Comparison of ENCODE assay signal across 11 cellular contexts in the genomic region with DNA sequence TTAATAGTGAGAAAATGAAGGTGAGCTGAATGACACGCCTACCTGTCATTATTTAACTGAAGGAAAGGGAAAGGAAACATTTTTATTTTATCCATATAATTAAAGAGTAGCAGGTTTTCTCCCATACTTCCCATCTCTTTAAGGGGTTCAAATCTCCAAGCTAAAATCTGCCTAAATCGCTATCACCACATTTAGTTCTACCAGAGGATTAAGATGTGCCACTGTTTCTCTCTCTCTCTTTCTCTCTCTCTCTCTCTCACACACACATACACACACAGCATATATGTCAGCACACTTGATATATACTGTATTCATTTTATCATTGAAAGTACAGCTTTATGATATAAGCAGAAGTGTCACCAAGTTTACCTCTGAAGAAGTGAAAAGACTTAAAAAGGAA. TPM values are rescaled to one million over a fixed set of nuclear protein-coding genes. Genes with fewer than 3 reads are reported as not detected.
DNase-seq lines count a peak whose midpoint lies in the region; ATAC-seq and TF ChIP-seq lines count a peak whose summit lies in the region.
"Had no signal": no experiment of that assay in that cellular context is flagged by ENCODE, and none has a peak within 500 bp of the region (broad histone marks: within the 10 kb centered on the region; RNA-seq: fewer than 3 reads in every experiment).

No MANE protein-coding gene starts in this region.

- H3K9ac ChIP-seq in mucosa of stomach (ENCODE audit: low read length), result peak overlapping the region; percentile 52

- H3K4me3 Mint-ChIP-seq in stimulated activated naive CD8-positive, alpha-beta T cell treated with anti-CD3 and anti-CD28 coated beads, Interleukin-15, Interleukin-2, amounts not matched to agents 100 ng/mL and 50 ng/mL, for 24 hours, result peak overlapping the region; percentile 93
- H3K4me3 Mint-ChIP-seq in activated T-helper 2 cell treated with anti-CD3 and anti-CD28 coated beads, Interferon-gamma antibody, Interleukin-2, Interleukin-4, amounts not matched to agents 10 μg/mL and 5 μg/mL and 100 μg/mL, durations not matched to agents 14 hours and 24 hours and 36 hours (ENCODE audit: low read depth), result peak overlapping the region; percentile 86

- no peak overlapping the region for H3K4me3 ChIP-seq in mucosa of stomach (ENCODE audit: low read length)
- peak overlapping the region; percentile 4 to 13 for H3K4me3 ChIP-seq in vagina

- TF ChIP-seq CTCF in vagina (IDR thresholded peaks at IDR 0.05), result no peak

- no peak for DNase-seq in stimulated activated naive CD8-positive, alpha-beta T cell treated with anti-CD3 and anti-CD28 coated beads, Interleukin-15, Interleukin-2, amounts not matched to agents 100 U/mL and 50 U/mL, for 24 hours
- no peak for DNase-seq in activated T-helper 2 cell treated with anti-CD3 and anti-CD28 coated beads, Interferon-gamma antibody, Interleukin-2, Interleukin-4, amounts not matched to agents 10 μg/mL and 5 μg/mL and 100 μg/mL, durations not matched to agents 14 hours and 24 hours and 36 hours (ENCODE audit: low spot score)
- DNase-seq in vagina (ENCODE audit: extremely low spot score in 2 of 2), result no peak
- DNase-seq in hippocampal formation (lab: John Stamatoyannopoulos, UW), result no peak
- DNase-seq in stimulated activated CD4-positive, alpha-beta T cell treated with anti-CD3 and anti-CD28 coated beads, Interleukin-4, amount 100 ng/mL, for 4 hours, result no peak
- DNase-seq: aorta had no signal

- intact Hi-C loops in activated T-helper 2 cell treated with anti-CD3 and anti-CD28 coated beads, Interferon-gamma antibody, Interleukin-2, Interleukin-4, amounts not matched to agents 10 μg/mL and 5 μg/mL and 100 μg/mL, durations not matched to agents 14 hours and 24 hours and 36 hours (cut with micrococcal nuclease), result loop anchor here (10.0 kb wide), 2 partner anchors 240 to 630 kb away; a partner anchor contains a TSS
- intact Hi-C loops in vagina (cut with DNase I), result no loop called here

- H3K4me1 Mint-ChIP-seq in stimulated activated naive CD8-positive, alpha-beta T cell treated with anti-CD3 and anti-CD28 coated beads, Interleukin-15, Interleukin-2, amounts not matched to agents 100 ng/mL and 50 ng/mL, for 24 hours (ENCODE audit: low read depth), result peaks cover 85% of the 10 kb centered on the region
- H3K4me1 Mint-ChIP-seq in activated T-helper 2 cell treated with anti-CD3 and anti-CD28 coated beads, Interferon-gamma antibody, Interleukin-2, Interleukin-4, amounts not matched to agents 10 μg/mL and 5 μg/mL and 100 μg/mL, durations not matched to agents 14 hours and 24 hours and 36 hours (ENCODE audit: low read depth), result peaks cover 56% of the 10 kb centered on the region

- H3K36me3 Mint-ChIP-seq in stimulated activated naive CD8-positive, alpha-beta T cell treated with anti-CD3 and anti-CD28 coated beads, Interleukin-15, Interleukin-2, amounts not matched to agents 100 ng/mL and 50 ng/mL, for 24 hours (ENCODE audit: low read depth), result peaks cover 71% of the 10 kb centered on the region
- peaks cover 76% of the 10 kb centered on the region for H3K36me3 Mint-ChIP-seq in activated T-helper 2 cell treated with anti-CD3 and anti-CD28 coated beads, Interferon-gamma antibody, Interleukin-2, Interleukin-4, amounts not matched to agents 10 μg/mL and 5 μg/mL and 100 μg/mL, durations not matched to agents 14 hours and 24 hours and 36 hours (ENCODE audit: low read depth)

- no peaks in the 10 kb centered on the region for H3K27me3 Mint-ChIP-seq in stimulated activated naive CD8-positive, alpha-beta T cell treated with anti-CD3 and anti-CD28 coated beads, Interleukin-15, Interleukin-2, amounts not matched to agents 100 ng/mL and 50 ng/mL, for 24 hours
- no peaks in the 10 kb centered on the region for H3K27me3 Mint-ChIP-seq in activated T-helper 2 cell treated with anti-CD3 and anti-CD28 coated beads, Interferon-gamma antibody, Interleukin-2, Interleukin-4, amounts not matched to agents 10 μg/mL and 5 μg/mL and 100 μg/mL, durations not matched to agents 14 hours and 24 hours and 36 hours (ENCODE audit: low read depth)
- H3K27me3 Mint-ChIP-seq: progenitor cell of endocrine pancreas had no signal

- no peaks in the 10 kb centered on the region for H3K36me3 ChIP-seq in mucosa of stomach (ENCODE audit: control insufficient read depth, insufficient read depth, low read length)
- H3K36me3 ChIP-seq in vagina, result no peaks in the 10 kb centered on the region

- H3K27ac Mint-ChIP-seq in stimulated activated naive CD8-positive, alpha-beta T cell treated with anti-CD3 and anti-CD28 coated beads, Interleukin-15, Interleukin-2, amounts not matched to agents 100 ng/mL and 50 ng/mL, for 24 hours, result peak overlapping the region; percentile 99
- peak overlapping the region; percentile 99 for H3K27ac Mint-ChIP-seq in activated T-helper 2 cell treated with anti-CD3 and anti-CD28 coated beads, Interferon-gamma antibody, Interleukin-2, Interleukin-4, amounts not matched to agents 10 μg/mL and 5 μg/mL and 100 μg/mL, durations not matched to agents 14 hours and 24 hours and 36 hours

- H3K27ac ChIP-seq in vagina, result peak overlapping the region; percentile 52

- H3K4me1 ChIP-seq in mucosa of stomach (ENCODE audit: control insufficient read depth, insufficient read depth, low read length) (no peaks in the 10 kb centered on the region), vagina (peaks cover 34% of the 10 kb centered on the region)

- H3K27me3 ChIP-seq in mucosa of stomach (ENCODE audit: control insufficient read depth, insufficient read depth, low read length), result no peaks in the 10 kb centered on the region
- no peaks in the 10 kb centered on the region for H3K27me3 ChIP-seq in vagina

- H3K9me3 ChIP-seq in mucosa of stomach (ENCODE audit: control insufficient read depth, low read length), result no peaks in the 10 kb centered on the region
- no peaks in the 10 kb centered on the region for H3K9me3 ChIP-seq in vagina

- no peaks in the 10 kb centered on the region for H3K9me3 Mint-ChIP-seq in stimulated activated naive CD8-positive, alpha-beta T cell treated with anti-CD3 and anti-CD28 coated beads, Interleukin-15, Interleukin-2, amounts not matched to agents 100 ng/mL and 50 ng/mL, for 24 hours
- H3K9me3 Mint-ChIP-seq in activated T-helper 2 cell treated with anti-CD3 and anti-CD28 coated beads, Interferon-gamma antibody, Interleukin-2, Interleukin-4, amounts not matched to agents 10 μg/mL and 5 μg/mL and 100 μg/mL, durations not matched to agents 14 hours and 24 hours and 36 hours, result no peaks in the 10 kb centered on the region

- no peak for ATAC-seq in stimulated activated naive CD8-positive, alpha-beta T cell treated with anti-CD3 and anti-CD28 coated beads, Interleukin-15, Interleukin-2, amounts not matched to agents 100 U/mL and 50 U/mL, for 24 hours
- no peak for ATAC-seq in HG03039 (IDR thresholded peaks at IDR 0.05; ENCODE audit: unreplicated experiment)
- ATAC-seq: Panc1 had no signal

- no peak for TF ChIP-seq POLR2A in vagina (IDR thresholded peaks at IDR 0.05)

RNA-seq across cellular contexts. Expression of a gene that starts 3.2 kb away (rescaled TPM):
- 281 and 287 TPM in 2 replicates for total RNA-seq in activated T-helper 2 cell treated with anti-CD3 and anti-CD28 coated beads, Interferon-gamma antibody, Interleukin-2, Interleukin-4, amounts not matched to agents 10 μg/mL and 5 μg/mL and 100 μg/mL, durations not matched to agents 14 hours and 24 hours and 36 hours
- total RNA-seq in vagina, result 20.4 TPM

Comparison
In these comparisons a context has a peak if more than half of its experiments do, and no peak if none do; other contexts are left out.
1. RNA of a gene that starts 3.2 kb away (total RNA-seq): 281 to 287 TPM in activated T-helper 2 cell treated with anti-CD3 and anti-CD28 coated beads, Interferon-gamma antibody, Interleukin-2, Interleukin-4, amounts not matched to agents 10 μg/mL and 5 μg/mL and 100 μg/mL, durations not matched to agents 14 hours and 24 hours and 36 hours; 20.4 TPM in vagina (single experiment); every median in the first group is over 10 times any median in the second.